ENCODE assay signal across 14 cellular contexts in the genomic region with DNA sequence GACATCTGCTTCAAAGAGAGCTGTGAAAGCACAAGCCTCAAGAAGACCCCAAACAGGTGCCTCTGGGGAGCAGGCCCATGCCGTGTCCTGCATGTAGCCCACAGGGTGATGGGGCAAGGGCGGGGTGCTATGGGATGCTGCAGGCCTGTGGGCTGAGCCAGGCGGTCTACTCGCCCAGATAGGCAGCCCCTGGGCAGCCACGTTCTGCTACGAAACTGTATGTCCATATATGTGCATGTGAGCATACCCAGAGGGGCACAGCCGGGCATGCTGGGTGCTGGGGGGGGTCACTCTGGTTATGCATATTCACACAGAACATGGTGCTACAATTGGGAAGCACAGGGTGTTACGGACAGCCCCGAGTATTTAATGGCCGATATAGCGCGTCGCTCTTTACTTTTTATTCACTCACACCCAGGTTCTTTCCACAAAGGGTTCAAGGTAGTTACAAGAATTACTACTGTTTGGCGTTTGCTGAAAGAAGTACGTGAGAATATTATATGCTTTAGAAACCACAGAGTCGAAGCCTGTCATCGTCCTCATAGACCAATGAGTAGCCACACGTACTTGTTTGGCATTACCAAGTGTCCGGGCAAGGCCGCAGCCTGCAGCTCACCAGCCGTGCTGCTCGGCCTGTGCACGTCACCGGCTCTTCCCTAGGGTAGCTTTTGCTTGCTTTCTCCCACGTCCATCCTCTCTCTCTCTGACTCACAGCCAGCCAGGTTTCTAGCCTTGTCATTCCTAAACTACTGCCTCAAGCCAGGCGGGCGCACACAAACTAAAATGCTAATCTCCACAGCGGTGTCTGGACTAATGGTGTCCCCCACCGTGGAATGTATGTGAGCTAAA. TPM values are rescaled to one million over a fixed set of nuclear protein-coding genes. Genes with fewer than 3 reads are reported as not detected.
DNase-seq lines count a peak whose midpoint lies in the region; ATAC-seq and TF ChIP-seq lines count a peak whose summit lies in the region.
"Had no signal": no experiment of that assay in that cellular context is flagged by ENCODE, and none has a peak within 500 bp of the region (broad histone marks: within the 10 kb centered on the region; RNA-seq: fewer than 3 reads in every experiment).

No MANE protein-coding gene starts in this region.

- H3K4me3 ChIP-seq in A673 (ENCODE audit: low read depth, low read length, poor library complexity, severe bottlenecking): no peak overlapping the region

- CTCF ChIA-PET in activated naive CD4-positive, alpha-beta T cell treated with anti-CD3 and anti-CD28 coated beads for 36 hours (lab: Charles Lee): no interaction called here
- CTCF ChIA-PET in A673 (lab: Charles Lee): no interaction called here

- BruUV-seq in A673 (replicated peaks; lab: Mats Ljungman, UMichigan): no TSS peak

- peaks cover 46% of the 10 kb centered on the region for H3K36me3 ChIP-seq in A673 (ENCODE audit: insufficient read depth, low read length, poor library complexity, severe bottlenecking)

- H3K27me3 ChIP-seq in A673 (replicated peaks; ENCODE audit: insufficient read depth, low read depth, low read length, poor library complexity): no peaks in the 10 kb centered on the region

- H3K4me3 Mint-ChIP-seq in activated naive CD4-positive, alpha-beta T cell treated with anti-CD3 and anti-CD28 coated beads for 36 hours: no peak overlapping the region
- H3K4me3 Mint-ChIP-seq in stimulated activated memory B cell treated with anti-CD40 and anti-IgM and Interleukin-4, amounts not matched to agents 10 μg/mL and 1 μg/mL and 100 μg/mL, for 72 hours: peak overlapping the region; percentile 76
- H3K4me3 Mint-ChIP-seq: activated CD4-positive, alpha-beta T cell treated with anti-CD3 and anti-CD28 coated beads, Interleukin-2, amount 10 ng/mL, durations not matched to agents 24 days and 14 days had no signal

- POLR2A ChIA-PET in A673 (lab: Charles Lee; ENCODE audit: low non-redundant PET): no interaction called here

- peaks cover 7% of the 10 kb centered on the region for H3K4me1 Mint-ChIP-seq in activated naive CD4-positive, alpha-beta T cell treated with anti-CD3 and anti-CD28 coated beads for 36 hours (ENCODE audit: low read depth)
- H3K4me1 Mint-ChIP-seq in stimulated activated memory B cell treated with anti-CD40 and anti-IgM and Interleukin-4, amounts not matched to agents 10 μg/mL and 1 μg/mL and 100 μg/mL, for 72 hours: peaks cover 51% of the 10 kb centered on the region
- H3K4me1 Mint-ChIP-seq: activated CD4-positive, alpha-beta T cell treated with anti-CD3 and anti-CD28 coated beads, Interleukin-2, amount 10 ng/mL, durations not matched to agents 24 days and 14 days had no signal

- peak in 1 of 2 donors; percentile 34 for ATAC-seq in activated naive CD4-positive, alpha-beta T cell treated with anti-CD3 and anti-CD28 coated beads, Interleukin-2, amount 50 U/mL, for 72 hours
- ATAC-seq in GM21576 (IDR thresholded peaks at IDR 0.05; ENCODE audit: unreplicated experiment): peak; percentile 33
- peak; percentile 50 for ATAC-seq in HG03460 (IDR thresholded peaks at IDR 0.05; ENCODE audit: unreplicated experiment)
- ATAC-seq in stimulated activated memory B cell treated with anti-CD40 and anti-IgM and Interleukin-4, amounts not matched to agents 10 μg/mL and 1 μg/mL and 100 μg/mL, for 72 hours: peak; percentile 87

- no peaks in the 10 kb centered on the region for H3K9me3 ChIP-seq in A673 (ENCODE audit: low read depth, low read length, poor library complexity, severe bottlenecking)

- no peak for TF ChIP-seq CTCF in A673 (conservative IDR thresholded peaks at IDR 0.05; ENCODE audit: low read depth, low read length)

- no peaks in the 10 kb centered on the region for H3K27me3 Mint-ChIP-seq in activated naive CD4-positive, alpha-beta T cell treated with anti-CD3 and anti-CD28 coated beads for 36 hours (ENCODE audit: low read depth)
- no peaks in the 10 kb centered on the region for H3K27me3 Mint-ChIP-seq in stimulated activated memory B cell treated with anti-CD40 and anti-IgM and Interleukin-4, amounts not matched to agents 10 μg/mL and 1 μg/mL and 100 μg/mL, for 72 hours
- H3K27me3 Mint-ChIP-seq: activated CD4-positive, alpha-beta T cell treated with anti-CD3 and anti-CD28 coated beads, Interleukin-2, amount 10 ng/mL, durations not matched to agents 24 days and 14 days had no signal

- no peaks in the 10 kb centered on the region for H3K4me1 ChIP-seq in A673 (ENCODE audit: insufficient read depth, low read length, poor library complexity, severe bottlenecking)

- DNase-seq in activated naive CD4-positive, alpha-beta T cell treated with anti-CD3 and anti-CD28 coated beads, Interleukin-2, amount 50 U/mL, for 72 hours (ENCODE audit: low spot score in 2 of 2): no peak
- DNase-seq in activated naive CD4-positive, alpha-beta T cell treated with anti-CD3 and anti-CD28 coated beads for 36 hours: no peak
- no peak for DNase-seq in HUDEP-2 (lab: John Stamatoyannopoulos, UW; ENCODE audit: unreplicated experiment in 76 of 76)
- DNase-seq in A673 (ENCODE audit: low spot score): no peak
- DNase-seq in stimulated activated CD4-positive, alpha-beta T cell treated with anti-CD3 and anti-CD28 coated beads, Interleukin-4, amount 100 ng/mL, for 4 hours: no peak
- DNase-seq: ACHN; activated CD4-positive, alpha-beta T cell treated with anti-CD3 and anti-CD28 coated beads, Interleukin-2, amount 10 ng/mL, durations not matched to agents 24 days and 14 days; activated naive CD4-positive, alpha-beta T cell; mesendoderm; stimulated activated CD4-positive, alpha-beta T cell treated with anti-CD3 and anti-CD28 coated beads, Interleukin-12 subunit alpha, Interleukin-12 subunit beta, amount 100 ng/mL, for 4 hours had no signal

- intact Hi-C loops in activated naive CD4-positive, alpha-beta T cell treated with anti-CD3 and anti-CD28 coated beads for 36 hours (cut with micrococcal nuclease): no loop called here
- intact Hi-C loops in A673 (cut with micrococcal nuclease; ENCODE audit: unreplicated experiment): no loop called here

- peaks cover 0 to 4% of the 10 kb centered on the region in 2 donors for H3K9me3 Mint-ChIP-seq in activated naive CD4-positive, alpha-beta T cell treated with anti-CD3 and anti-CD28 coated beads, Interleukin-2, amount 50 U/mL, for 72 hours
- H3K9me3 Mint-ChIP-seq in activated naive CD4-positive, alpha-beta T cell treated with anti-CD3 and anti-CD28 coated beads for 36 hours: peaks cover 3% of the 10 kb centered on the region
- H3K9me3 Mint-ChIP-seq in stimulated activated memory B cell treated with anti-CD40 and anti-IgM and Interleukin-4, amounts not matched to agents 10 μg/mL and 1 μg/mL and 100 μg/mL, for 72 hours: peaks cover 5% of the 10 kb centered on the region
- H3K9me3 Mint-ChIP-seq: activated CD4-positive, alpha-beta T cell treated with anti-CD3 and anti-CD28 coated beads, Interleukin-2, amount 10 ng/mL, durations not matched to agents 24 days and 14 days had no signal

- H3K27ac ChIP-seq in A673 (ENCODE audit: low read depth, low read length, poor library complexity, severe bottlenecking): no peak overlapping the region
- H3K27ac ChIP-seq: HL-60 had no signal

- peaks cover 27 to 29% of the 10 kb centered on the region in 2 donors for H3K36me3 Mint-ChIP-seq in activated naive CD4-positive, alpha-beta T cell treated with anti-CD3 and anti-CD28 coated beads, Interleukin-2, amount 50 U/mL, for 72 hours
- peaks cover 49% of the 10 kb centered on the region for H3K36me3 Mint-ChIP-seq in activated naive CD4-positive, alpha-beta T cell treated with anti-CD3 and anti-CD28 coated beads for 36 hours (ENCODE audit: low read depth)
- peaks cover 78% of the 10 kb centered on the region for H3K36me3 Mint-ChIP-seq in stimulated activated memory B cell treated with anti-CD40 and anti-IgM and Interleukin-4, amounts not matched to agents 10 μg/mL and 1 μg/mL and 100 μg/mL, for 72 hours

- H3K27ac Mint-ChIP-seq in activated naive CD4-positive, alpha-beta T cell treated with anti-CD3 and anti-CD28 coated beads, Interleukin-2, amount 50 U/mL, for 72 hours: peak overlapping the region; percentile 67 to 86
- no peak overlapping the region for H3K27ac Mint-ChIP-seq in activated naive CD4-positive, alpha-beta T cell treated with anti-CD3 and anti-CD28 coated beads for 36 hours
- H3K27ac Mint-ChIP-seq in stimulated activated memory B cell treated with anti-CD40 and anti-IgM and Interleukin-4, amounts not matched to agents 10 μg/mL and 1 μg/mL and 100 μg/mL, for 72 hours: peak overlapping the region; percentile 93
- H3K27ac Mint-ChIP-seq: activated CD4-positive, alpha-beta T cell treated with anti-CD3 and anti-CD28 coated beads, Interleukin-2, amount 10 ng/mL, durations not matched to agents 24 days and 14 days had no signal

RNA-seq across cellular contexts. Expression of gene MTERF4, which starts 14.4 kb away (rescaled TPM):
- total RNA-seq in activated naive CD4-positive, alpha-beta T cell treated with anti-CD3 and anti-CD28 coated beads, Interleukin-2, amount 50 U/mL, for 72 hours: 10 to 100 TPM; 37.8 to 47.1 TPM
- total RNA-seq in activated naive CD4-positive, alpha-beta T cell treated with anti-CD3 and anti-CD28 coated beads for 36 hours: 10 to 100 TPM; 35.0 to 38.6 TPM
- total RNA-seq in A673 (2021): 39.4 and 39.8 TPM in 2 replicates
